In the genomic region with DNA sequence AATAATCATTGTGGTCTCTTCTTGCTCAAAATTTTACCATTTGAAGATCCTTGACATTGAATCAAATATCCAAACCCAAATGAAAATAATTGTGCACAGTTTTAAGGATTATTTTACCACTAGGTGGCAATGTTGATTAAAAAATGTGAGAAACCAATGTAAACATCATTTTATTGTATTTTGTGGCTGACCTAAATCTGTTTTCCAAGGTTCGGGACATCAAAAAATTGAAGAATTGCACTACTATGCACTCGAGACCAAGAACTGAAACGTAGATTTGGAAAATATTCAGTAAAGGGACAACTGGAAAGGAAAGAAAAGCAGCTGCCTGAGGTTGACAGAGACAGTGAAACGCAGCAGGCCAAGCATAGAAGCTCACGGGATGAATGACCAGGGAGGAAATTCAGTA, we compare ENCODE assay signal across 9 cellular contexts.
DNase-seq lines count a peak whose midpoint lies in the region; ATAC-seq, FAIRE-seq and TF ChIP-seq lines count a peak whose summit lies in the region.
"Had no signal": no experiment of that assay in that cellular context is flagged by ENCODE, and none has a peak within 500 bp of the region (broad histone marks: within the 10 kb centered on the region; RNA-seq: fewer than 3 reads in every experiment).

No MANE protein-coding gene starts in this region.

- peaks cover 3% of the 10 kb centered on the region for H3K4me1 Mint-ChIP-seq in glutamatergic neuron (ENCODE audit: low read depth, unreplicated experiment)

- peak; percentile 75 for TF ChIP-seq CTCF in glutamatergic neuron (IDR thresholded peaks at IDR 0.05; ENCODE audit: partially characterized antibody, unreplicated experiment)

- peak; percentile 57 for ATAC-seq in GM18867 (IDR thresholded peaks at IDR 0.05; ENCODE audit: unreplicated experiment)

- no peak for FAIRE-seq in small intestine (lab: Jason Lieb, UNC)

- DNase-seq in ACHN, result peak; percentile 75
- peak; percentile 34 for DNase-seq in SK-N-MC (ENCODE audit: low read depth, low spot score)
- no peak for DNase-seq in glutamatergic neuron
- peak; percentile 46 for DNase-seq in small intestine
- DNase-seq in stimulated activated CD4-positive, alpha-beta T cell treated with anti-CD3 and anti-CD28 coated beads, Interleukin-1b, Interleukin-23, amount 100 ng/mL, for 48 hours, result no peak
- DNase-seq in activated CD4-positive, CD25-positive, alpha-beta regulatory T cell (lab: John Stamatoyannopoulos, UW), result no peak
- DNase-seq in stimulated activated CD4-positive, alpha-beta T cell treated with anti-CD3 and anti-CD28 coated beads, Interleukin-15, amount 100 ng/mL, for 24 hours, result no peak

- H3K36me3 Mint-ChIP-seq in glutamatergic neuron (ENCODE audit: unreplicated experiment), result no peaks in the 10 kb centered on the region

- no peaks in the 10 kb centered on the region for H3K4me1 ChIP-seq in small intestine (ENCODE audit: control insufficient read depth in 2 of 2, insufficient read depth in 1 of 2, low read depth in 1 of 2, low read length in 1 of 2)
- H3K4me1 ChIP-seq: HAP-1 had no signal

- H3K27me3 Mint-ChIP-seq in glutamatergic neuron (ENCODE audit: unreplicated experiment), result no peaks in the 10 kb centered on the region

- H3K9me3 Mint-ChIP-seq in glutamatergic neuron (ENCODE audit: unreplicated experiment), result peaks cover 2% of the 10 kb centered on the region

- H3K27ac Mint-ChIP-seq in glutamatergic neuron (ENCODE audit: unreplicated experiment), result no peak overlapping the region

- in situ Hi-C loops in ACHN (cut with HindIII; ENCODE audit: low pct_ligation_motif_present, low pct_unique_long_range_greater_than_20kb, low sequenced_read_pairs), result no loop called here

- WGBS in small intestine, 3 donors, result 33 to 34% (median 33%) methylated on average over 5 of the region's 5 CpGs

- H3K4me3 Mint-ChIP-seq in glutamatergic neuron (ENCODE audit: unreplicated experiment), result no peak overlapping the region

- H3K36me3 ChIP-seq in SK-N-MC (ENCODE audit: insufficient read depth, low read length) (no peaks in the 10 kb centered on the region), small intestine (ENCODE audit: control insufficient read depth in 2 of 2, insufficient read depth in 2 of 2, low read length in 2 of 2) (no peaks in the 10 kb centered on the region)
- H3K36me3 ChIP-seq: HAP-1 had no signal

- no peaks in the 10 kb centered on the region for H3K9me3 ChIP-seq in SK-N-MC (ENCODE audit: low read depth, low read length)
- no peaks in the 10 kb centered on the region for H3K9me3 ChIP-seq in small intestine (ENCODE audit: control insufficient read depth, low read depth)
- H3K9me3 ChIP-seq: HAP-1 had no signal

- H3K9ac ChIP-seq in SK-N-MC (ENCODE audit: insufficient read length), result no peak overlapping the region

- H3K27ac ChIP-seq in SK-N-MC (no peak overlapping the region), small intestine (ENCODE audit: low read depth in 1 of 2, low read length in 1 of 2) (no peak overlapping the region)

- H3K4me3 ChIP-seq in SK-N-MC (no peak overlapping the region), small intestine (ENCODE audit: low read depth in 1 of 2, low read length in 2 of 2) (no peak overlapping the region)
- H3K4me3 ChIP-seq: HAP-1 had no signal

- H3K27me3 ChIP-seq in small intestine (ENCODE audit: control insufficient read depth in 2 of 2, insufficient read depth in 2 of 2, low read length in 2 of 2), result no peaks in the 10 kb centered on the region

Comparison
In these comparisons a context has a peak if more than half of its experiments do, and no peak if none do; other contexts are left out.
1. DNase-seq: peak in ACHN (single experiment), SK-N-MC (single experiment) and small intestine (single experiment); none in glutamatergic neuron (single experiment), stimulated activated CD4-positive, alpha-beta T cell treated with anti-CD3 and anti-CD28 coated beads, Interleukin-1b, Interleukin-23, amount 100 ng/mL, for 48 hours (single experiment), activated CD4-positive, CD25-positive, alpha-beta regulatory T cell (0 of 4) and stimulated activated CD4-positive, alpha-beta T cell treated with anti-CD3 and anti-CD28 coated beads, Interleukin-15, amount 100 ng/mL, for 24 hours (single experiment).